1 cellular context compared by ENCODE assay signal in genomic region chr12:123401753-123402683, GRCh38.
A peak's percentile ranks its signal among the peaks of the same experiment; 100 is the strongest.
TF ChIP-seq lines count a peak whose summit lies in the region.

No MANE protein-coding gene starts in this region.

TF ChIP-seq in K562, 482 proteins besides CTCF, POLR2A, EP300 and RAD21:
- TF ChIP-seq RBFOX2 (IDR thresholded peaks at IDR 0.05; ENCODE audit: low read depth, low read length) (peak; percentile 46; the same call in 1 of the 2 replicates), CBFA2T2 (conservative IDR thresholded peaks at IDR 0.05) (no peak), GTF2F1 (IDR thresholded peaks at IDR 0.05; ENCODE audit: low read depth, low read length) (no peak), POLR2G (IDR thresholded peaks at IDR 0.05; ENCODE audit: low read depth, low read length) (0 out of 2 replicates have a peak, but pooled peaks have one; percentile 31), STAT5A (IDR thresholded peaks at IDR 0.05; ENCODE audit: borderline replicate concordance, low read length) (no peak), ZNF121 (CRISPR knock-in tag; conservative IDR thresholded peaks at IDR 0.05) (0 out of 2 replicates have a peak, but pooled peaks have one; percentile 8), ZEB2 (IDR thresholded peaks at IDR 0.05) (no peak)
